ENCODE assay signal across 9 cellular contexts in the genomic region with DNA sequence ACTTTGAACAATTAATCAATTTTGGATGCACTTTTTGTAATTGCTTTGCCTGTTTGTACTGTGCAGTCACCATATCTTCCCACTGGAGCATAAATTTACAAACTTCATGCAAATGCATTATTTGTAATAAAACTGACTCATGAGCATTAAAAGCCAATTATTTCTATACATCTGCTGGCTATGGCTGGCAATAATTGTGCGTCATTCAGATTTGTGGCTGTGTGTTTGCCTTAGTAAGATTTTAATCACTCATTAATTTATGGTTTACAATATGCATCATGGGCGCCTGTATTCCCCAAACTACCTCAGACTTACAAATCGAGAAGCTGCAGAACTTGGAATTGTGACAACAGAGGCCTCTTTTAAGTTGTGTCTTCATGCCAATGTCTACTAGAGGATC.
"Had no signal": no experiment of that assay in that cellular context is flagged by ENCODE, and none has a peak within 500 bp of the region (broad histone marks: within the 10 kb centered on the region; RNA-seq: fewer than 3 reads in every experiment).

No MANE protein-coding gene starts in this region.

- H3K36me3 ChIP-seq: HAP-1 had no signal

- H3K4me1 ChIP-seq: HAP-1 had no signal

- DNase-seq: GM23248, GOT3, H7, HFFc6, KBM-7 had no signal

- H3K4me3 ChIP-seq: GM23248, HAP-1 had no signal

- ATAC-seq: HCT116, HepG2 had no signal

- H2AFZ ChIP-seq: GM23248 had no signal

- H3K9me3 ChIP-seq: HAP-1 had no signal

- H3K27ac ChIP-seq: GM23248, HL-60 had no signal

- H3K9ac ChIP-seq: GM23248 had no signal
